In genomic region chr10:90087197-90088007, GRCh38 we compare ENCODE assay signal across 1 cellular context.
TF ChIP-seq lines count a peak whose summit lies in the region.

No MANE protein-coding gene starts in this region.

TF ChIP-seq in GM12878, 131 proteins besides CTCF, POLR2A, EP300 and RAD21 (continued from another document):
- TF ChIP-seq ZNF592 (IDR thresholded peaks at IDR 0.05) = no peak
- no peak for TF ChIP-seq IRF5 (IDR thresholded peaks at IDR 0.05; ENCODE audit: borderline replicate concordance)
- no peak for TF ChIP-seq SIN3A (IDR thresholded peaks at IDR 0.05; ENCODE audit: low read depth, low read length)
- TF ChIP-seq SMARCA5 (IDR thresholded peaks at IDR 0.05) = no peak
- peak; percentile 98 for TF ChIP-seq NFIC (IDR thresholded peaks at IDR 0.05; ENCODE audit: low read depth, low read length)
- TF ChIP-seq HSF1 (IDR thresholded peaks at IDR 0.05; ENCODE audit: low read depth, low read length) = no peak
- TF ChIP-seq ZNF24 (IDR thresholded peaks at IDR 0.05) = no peak
- TF ChIP-seq REST (IDR thresholded peaks at IDR 0.05; ENCODE audit: low read depth, low read length) = no peak
- no peak for TF ChIP-seq ZNF622 (IDR thresholded peaks at IDR 0.05)
- TF ChIP-seq RUNX3 (IDR thresholded peaks at IDR 0.05; ENCODE audit: low read length) = peak; percentile 98
- peak; percentile 46; the same call in 1 of the 2 replicates for TF ChIP-seq SMC3 (IDR thresholded peaks at IDR 0.05; ENCODE audit: borderline replicate concordance, low read length)
- peak; percentile 14 for TF ChIP-seq MEF2B (IDR thresholded peaks at IDR 0.05; ENCODE audit: partially characterized antibody, poor library complexity, severe bottlenecking)
- peak; percentile 30; the same call in 1 of the 2 replicates for TF ChIP-seq GABPA (IDR thresholded peaks at IDR 0.05; ENCODE audit: low read depth)
- TF ChIP-seq ATF7 (IDR thresholded peaks at IDR 0.05; ENCODE audit: low read depth) = peak; percentile 81
- TF ChIP-seq ZNF217 (IDR thresholded peaks at IDR 0.05) = no peak
- no peak for TF ChIP-seq RB1 (IDR thresholded peaks at IDR 0.05; ENCODE audit: borderline replicate concordance)
- TF ChIP-seq KAT2A (conservative IDR thresholded peaks at IDR 0.05; ENCODE audit: control insufficient read depth, low read depth, low read length) = no peak
- 0 out of 4 replicates have a peak, but pooled peaks of 1 of the 2 experiments have one; percentile 27 for TF ChIP-seq CEBPB (IDR thresholded peaks at IDR 0.05; ENCODE audit: borderline replicate concordance in 1 of 2, low read depth in 2 of 2, low read length in 2 of 2)
- TF ChIP-seq RCOR1 (conservative IDR thresholded peaks at IDR 0.05; ENCODE audit: low read depth, low read length) = no peak
- TF ChIP-seq NBN (IDR thresholded peaks at IDR 0.05) = 0 out of 2 replicates have a peak, but pooled peaks have one; percentile 64
- no peak for TF ChIP-seq NKRF (conservative IDR thresholded peaks at IDR 0.05)
- TF ChIP-seq NR2F1 (conservative IDR thresholded peaks at IDR 0.05) = 0 out of 2 replicates have a peak, but pooled peaks have one; percentile 17
- no peak for TF ChIP-seq PRDM15 (CRISPR knock-in tag; IDR thresholded peaks at IDR 0.05)
- no peak for TF ChIP-seq HDAC6 (IDR thresholded peaks at IDR 0.05; ENCODE audit: unreplicated experiment)
- TF ChIP-seq SUPT20H (IDR thresholded peaks at IDR 0.05; ENCODE audit: borderline replicate concordance, control insufficient read depth, low read depth, low read length) = no peak
- TF ChIP-seq BCL11A (IDR thresholded peaks at IDR 0.05; ENCODE audit: low read depth, low read length) = peak; percentile 94
- no peak for TF ChIP-seq MYB (IDR thresholded peaks at IDR 0.05; ENCODE audit: borderline replicate concordance, low read depth, low read length)
- TF ChIP-seq FOXM1 (IDR thresholded peaks at IDR 0.05; ENCODE audit: low read depth, low read length) = peak; percentile 81; the same call in 1 of the 2 replicates
- TF ChIP-seq YY1 (IDR thresholded peaks at IDR 0.05; ENCODE audit: low read depth, low read length) = no peak
- no peak for TF ChIP-seq E2F8 (IDR thresholded peaks at IDR 0.05; ENCODE audit: low read depth, partially characterized antibody)
- TF ChIP-seq EED (IDR thresholded peaks at IDR 0.05; ENCODE audit: low read depth) = peak; percentile 93
- TF ChIP-seq NR2C1 (IDR thresholded peaks at IDR 0.05) = no peak
- TF ChIP-seq CHD1 (IDR thresholded peaks at IDR 0.05; ENCODE audit: low read depth, low read length) = no peak
- no peak for TF ChIP-seq SMAD5 (IDR thresholded peaks at IDR 0.05; ENCODE audit: low read depth)
- 0 out of 2 replicates have a peak, but pooled peaks have one; percentile 58 for TF ChIP-seq STAT3 (IDR thresholded peaks at IDR 0.05; ENCODE audit: low read depth, low read length)
- TF ChIP-seq SRF (IDR thresholded peaks at IDR 0.05; ENCODE audit: low read depth in 2 of 2, low read length in 2 of 2) = 0 out of 4 replicates have a peak, but pooled peaks of 1 of the 2 experiments have one; percentile 61
- TF ChIP-seq ZSCAN29 (IDR thresholded peaks at IDR 0.05) = no peak
- no peak for TF ChIP-seq MXI1 (IDR thresholded peaks at IDR 0.05; ENCODE audit: low read depth, low read length)
- peak; percentile 52; the same call in 1 of the 2 replicates for TF ChIP-seq BMI1 (IDR thresholded peaks at IDR 0.05; ENCODE audit: borderline replicate concordance)
- no peak for TF ChIP-seq STAT1 (conservative IDR thresholded peaks at IDR 0.05)
